In the genomic region with DNA sequence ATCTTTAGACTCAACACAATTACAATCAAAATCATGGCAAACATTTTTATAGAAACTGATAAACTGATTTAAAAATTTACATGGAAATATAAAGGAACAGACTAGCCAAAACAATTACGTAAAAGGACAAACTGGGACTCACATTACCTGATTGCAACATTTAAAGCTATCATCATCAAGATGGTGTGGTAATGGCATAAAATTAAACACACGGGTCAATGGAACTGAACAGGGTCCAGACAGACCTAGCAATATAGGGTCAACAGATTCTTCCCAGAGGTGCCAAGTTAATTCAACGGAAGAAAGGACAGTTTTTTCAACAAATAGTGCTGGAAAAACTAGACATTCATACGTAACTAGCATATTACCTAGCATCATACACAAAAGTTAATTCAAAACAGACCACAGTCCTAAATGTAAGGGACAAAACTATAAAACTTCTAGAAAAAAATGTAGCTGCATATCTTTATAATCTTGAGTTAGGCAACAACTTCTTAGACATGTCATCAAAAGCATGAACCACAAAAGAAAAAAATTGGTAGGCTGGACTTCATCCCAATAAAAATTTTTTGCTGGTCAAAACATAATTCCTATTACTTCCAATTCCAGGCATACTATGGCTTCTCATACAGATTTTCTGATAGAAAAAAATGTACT, we compare ENCODE assay signal across 16 cellular contexts.
DNase-seq lines count a peak whose midpoint lies in the region; ATAC-seq and TF ChIP-seq lines count a peak whose summit lies in the region.
"Had no signal": no experiment of that assay in that cellular context is flagged by ENCODE, and none has a peak within 500 bp of the region (broad histone marks: within the 10 kb centered on the region; RNA-seq: fewer than 3 reads in every experiment).

No MANE protein-coding gene starts in this region.

- peak overlapping the region; percentile 68 for H3K4me2 ChIP-seq in neural progenitor cell

- H3K27me3 ChIP-seq in neural progenitor cell: no peaks in the 10 kb centered on the region

- H3K4me3 Mint-ChIP-seq in neural progenitor cell: no peak overlapping the region
- H3K4me3 Mint-ChIP-seq: activated naive CD4-positive, alpha-beta T cell treated with anti-CD3 and anti-CD28 coated beads, Interleukin-2, amount 10 ng/mL, durations not matched to agents 7 days and 5 days; brain; natural killer cell treated with Interleukin-12 subunit alpha and Interleukin-12 subunit beta and Interleukin-15 and Interleukin-18, amount 100 ng/mL, for 72 hours had no signal

- peaks cover 91% of the 10 kb centered on the region for H4K20me1 ChIP-seq in neural progenitor cell (ENCODE audit: low read depth)

- H3K36me3 Mint-ChIP-seq in neural progenitor cell: no peaks in the 10 kb centered on the region
- H3K36me3 Mint-ChIP-seq: activated naive CD4-positive, alpha-beta T cell treated with anti-CD3 and anti-CD28 coated beads, Interleukin-2, amount 10 ng/mL, durations not matched to agents 7 days and 5 days; brain; natural killer cell treated with Interleukin-12 subunit alpha and Interleukin-12 subunit beta and Interleukin-15 and Interleukin-18, amount 100 ng/mL, for 72 hours had no signal

- peaks cover 58% of the 10 kb centered on the region for H3K4me1 Mint-ChIP-seq in neural progenitor cell
- H3K4me1 Mint-ChIP-seq: activated naive CD4-positive, alpha-beta T cell treated with anti-CD3 and anti-CD28 coated beads, Interleukin-2, amount 10 ng/mL, durations not matched to agents 7 days and 5 days had no signal

- no peaks in the 10 kb centered on the region for H3K9me3 ChIP-seq in neural progenitor cell (ENCODE audit: low read depth)
- H3K9me3 ChIP-seq: lower lobe of right lung had no signal

- no peak overlapping the region for H2AFZ ChIP-seq in neural progenitor cell (replicated peaks)

- TF ChIP-seq CTCF in neural progenitor cell (IDR thresholded peaks at IDR 0.05): no peak

- H3K4me1 ChIP-seq in neural progenitor cell: peaks cover 70% of the 10 kb centered on the region
- H3K4me1 ChIP-seq: lower lobe of right lung had no signal

- H3K27ac Mint-ChIP-seq in neural progenitor cell: peak overlapping the region; percentile 72
- H3K27ac Mint-ChIP-seq: activated naive CD4-positive, alpha-beta T cell treated with anti-CD3 and anti-CD28 coated beads, Interleukin-2, amount 10 ng/mL, durations not matched to agents 7 days and 5 days; natural killer cell treated with Interleukin-12 subunit alpha and Interleukin-12 subunit beta and Interleukin-15 and Interleukin-18, amount 100 ng/mL, for 72 hours had no signal

- ATAC-seq in GM19328 (IDR thresholded peaks at IDR 0.05; ENCODE audit: unreplicated experiment): no peak
- ATAC-seq in HG02938 (IDR thresholded peaks at IDR 0.05; ENCODE audit: unreplicated experiment): no peak
- ATAC-seq: lower lobe of right lung; natural killer cell treated with Interleukin-12 subunit alpha and Interleukin-12 subunit beta and Interleukin-15 and Interleukin-18, amount 100 ng/mL, for 72 hours had no signal

- H3K9ac ChIP-seq in neural progenitor cell: no peak overlapping the region

- peaks cover 100% of the 10 kb centered on the region for H3K79me2 ChIP-seq in neural progenitor cell (ENCODE audit: low read depth)

- H3K36me3 ChIP-seq in neural progenitor cell: no peaks in the 10 kb centered on the region
- H3K36me3 ChIP-seq: lower lobe of right lung had no signal

- H3K9me3 Mint-ChIP-seq in neural progenitor cell: no peaks in the 10 kb centered on the region
- H3K9me3 Mint-ChIP-seq: activated naive CD4-positive, alpha-beta T cell treated with anti-CD3 and anti-CD28 coated beads, Interleukin-2, amount 10 ng/mL, durations not matched to agents 7 days and 5 days; brain; natural killer cell treated with Interleukin-12 subunit alpha and Interleukin-12 subunit beta and Interleukin-15 and Interleukin-18, amount 100 ng/mL, for 72 hours had no signal

- H3K27ac ChIP-seq in epithelial cell of prostate: peak overlapping the region; percentile 66
- H3K27ac ChIP-seq in neural progenitor cell: peak overlapping the region; percentile 54
- H3K27ac ChIP-seq: lower lobe of right lung had no signal

- peaks cover 46% of the 10 kb centered on the region for H3F3A ChIP-seq in neural progenitor cell (ENCODE audit: low read depth)

- H3K4me3 ChIP-seq in neural progenitor cell: no peak overlapping the region
- H3K4me3 ChIP-seq: lower lobe of right lung had no signal

- H3K27me3 Mint-ChIP-seq in neural progenitor cell (ENCODE audit: insufficient read depth, low read depth): no peaks in the 10 kb centered on the region
- H3K27me3 Mint-ChIP-seq: brain; natural killer cell treated with Interleukin-12 subunit alpha and Interleukin-12 subunit beta and Interleukin-15 and Interleukin-18, amount 100 ng/mL, for 72 hours had no signal

- DNase-seq in EL: peak; percentile 34
- DNase-seq in M059J (ENCODE audit: low read depth): peak; percentile 37
- no peak for DNase-seq in epithelial cell of prostate (ENCODE audit: low read depth, low spot score)
- no peak for DNase-seq in neural progenitor cell (ENCODE audit: low spot score)
- DNase-seq in SIG-M5 (lab: John Stamatoyannopoulos, UW): no peak
- DNase-seq in NCI-H1105 treated with DMSO at 0.1 percent for 48 hours (lab: John Stamatoyannopoulos, UW): no peak
- DNase-seq: activated CD4-positive, alpha-beta T cell treated with anti-CD3 and anti-CD28 coated beads, Interleukin-2, amount 50 U/mL, for 1 hour; activated naive CD4-positive, alpha-beta T cell treated with anti-CD3 and anti-CD28 coated beads, Interleukin-2, amount 10 ng/mL, durations not matched to agents 7 days and 5 days; activated T-cell treated with anti-CD3 and anti-CD28 coated beads for 4 hours; GOT3; lower lobe of right lung; NCI-H187 treated with DMSO at 0.1 percent for 48 hours had no signal

Comparison
In these comparisons a context has a peak if more than half of its experiments do, and no peak if none do; other contexts are left out.
1. DNase-seq: peak in EL (single experiment) and M059J (single experiment); none in epithelial cell of prostate (single experiment), neural progenitor cell (single experiment), SIG-M5 (single experiment) and NCI-H1105 treated with DMSO at 0.1 percent for 48 hours (single experiment).